Comparison of ENCODE assay signal across 9 cellular contexts in genomic region chr2:42192642-42193566, GRCh38. TPM values are rescaled to one million over a fixed set of nuclear protein-coding genes. Genes with fewer than 3 reads are reported as not detected.
DNase-seq lines count a peak whose midpoint lies in the region; ATAC-seq and TF ChIP-seq lines count a peak whose summit lies in the region.
"Had no signal": no experiment of that assay in that cellular context is flagged by ENCODE, and none has a peak within 500 bp of the region (broad histone marks: within the 10 kb centered on the region; RNA-seq: fewer than 3 reads in every experiment).

No MANE protein-coding gene starts in this region.

- H3K9me2 ChIP-seq in GM23338 (ENCODE audit: insufficient read depth), result no peaks in the 10 kb centered on the region

- no peak overlapping the region for H3K4me3 Mint-ChIP-seq in activated CD8-positive, alpha-beta memory T cell treated with anti-CD3 and anti-CD28 coated beads, Interleukin-2, amount 10 ng/mL, durations not matched to agents 7 days and 5 days
- peak overlapping the region; percentile 15 for H3K4me3 Mint-ChIP-seq in activated T-helper 1 cell treated with anti-CD3 and anti-CD28 coated beads, Interleukin-12 subunit alpha, Interleukin-12 subunit beta, Interleukin-2, Interleukin-4 antibody, amounts not matched to agents 30 ng/mL and 10 ng/mL and 1 ng/mL, durations not matched to agents 14 hours and 24 hours and 36 hours
- H3K4me3 Mint-ChIP-seq in stimulated activated memory B cell treated with anti-CD40 and anti-IgM and Interleukin-4, amounts not matched to agents 10 μg/mL and 1 μg/mL and 100 μg/mL, for 72 hours, result no peak overlapping the region
- H3K4me3 Mint-ChIP-seq in GM23338, result no peak overlapping the region

- peaks cover 95% of the 10 kb centered on the region for H3K79me2 ChIP-seq in GM23338 (replicated peaks; ENCODE audit: insufficient read depth)

- H3K27ac Mint-ChIP-seq in activated CD8-positive, alpha-beta memory T cell treated with anti-CD3 and anti-CD28 coated beads, Interleukin-2, amount 10 ng/mL, durations not matched to agents 7 days and 5 days, result peak overlapping the region; percentile 44
- H3K27ac Mint-ChIP-seq in activated T-helper 1 cell treated with anti-CD3 and anti-CD28 coated beads, Interleukin-12 subunit alpha, Interleukin-12 subunit beta, Interleukin-2, Interleukin-4 antibody, amounts not matched to agents 30 ng/mL and 10 ng/mL and 1 ng/mL, durations not matched to agents 14 hours and 24 hours and 36 hours, result peak overlapping the region; percentile 31
- H3K27ac Mint-ChIP-seq in stimulated activated memory B cell treated with anti-CD40 and anti-IgM and Interleukin-4, amounts not matched to agents 10 μg/mL and 1 μg/mL and 100 μg/mL, for 72 hours, result peak overlapping the region; percentile 49
- no peak overlapping the region for H3K27ac Mint-ChIP-seq in GM23338

- H3K27me3 ChIP-seq in GM23338 (ENCODE audit: insufficient read depth), result no peaks in the 10 kb centered on the region

- DNase-seq in activated CD8-positive, alpha-beta memory T cell treated with anti-CD3 and anti-CD28 coated beads, Interleukin-2, amount 10 ng/mL, durations not matched to agents 7 days and 5 days, result no peak
- no peak for DNase-seq in activated CD8-positive, alpha-beta memory T cell treated with anti-CD3 and anti-CD28 coated beads for 24 hours
- DNase-seq in activated T-helper 1 cell treated with anti-CD3 and anti-CD28 coated beads, Interleukin-12 subunit alpha, Interleukin-12 subunit beta, Interleukin-2, Interleukin-4 antibody, amounts not matched to agents 30 ng/mL and 10 ng/mL and 1 ng/mL, durations not matched to agents 14 hours and 24 hours and 36 hours (ENCODE audit: low spot score), result no peak
- DNase-seq in GM23338 (ENCODE audit: low spot score) (no peak), NCI-H1048 (lab: John Stamatoyannopoulos, UW) (no peak)
- DNase-seq in stimulated activated CD8-positive, alpha-beta memory T cell treated with anti-CD3 and anti-CD28 coated beads, Interleukin-4, amount 100 ng/mL, for 48 hours, result no peak
- DNase-seq: activated CD4-positive, alpha-beta T cell treated with anti-CD3 and anti-CD28 coated beads for 1 hour had no signal

- H3K4me1 ChIP-seq in GM23338 (ENCODE audit: insufficient read depth), result peaks cover 13% of the 10 kb centered on the region; the same call in 1 of the 2 replicates

- no peak overlapping the region for H3K4me3 ChIP-seq in GM23338

- CTCF ChIA-PET in activated CD8-positive, alpha-beta memory T cell treated with anti-CD3 and anti-CD28 coated beads, Interleukin-2, amount 10 ng/mL, durations not matched to agents 7 days and 5 days (lab: Charles Lee), result interaction anchor here (0.6 kb wide), 1 partner anchor 97 kb away, joined by 5 read pairs; no protein-coding TSS in a partner anchor

- H4K20me1 ChIP-seq in GM23338 (replicated peaks; ENCODE audit: insufficient read depth), result peaks cover 17% of the 10 kb centered on the region

- H3K4me1 Mint-ChIP-seq in activated CD8-positive, alpha-beta memory T cell treated with anti-CD3 and anti-CD28 coated beads, Interleukin-2, amount 10 ng/mL, durations not matched to agents 7 days and 5 days, result peaks cover 40% of the 10 kb centered on the region
- peaks cover 62% of the 10 kb centered on the region for H3K4me1 Mint-ChIP-seq in activated T-helper 1 cell treated with anti-CD3 and anti-CD28 coated beads, Interleukin-12 subunit alpha, Interleukin-12 subunit beta, Interleukin-2, Interleukin-4 antibody, amounts not matched to agents 30 ng/mL and 10 ng/mL and 1 ng/mL, durations not matched to agents 14 hours and 24 hours and 36 hours (ENCODE audit: low read depth)
- H3K4me1 Mint-ChIP-seq in stimulated activated memory B cell treated with anti-CD40 and anti-IgM and Interleukin-4, amounts not matched to agents 10 μg/mL and 1 μg/mL and 100 μg/mL, for 72 hours, result peaks cover 62% of the 10 kb centered on the region
- H3K4me1 Mint-ChIP-seq in GM23338, result peaks cover 21% of the 10 kb centered on the region

- H3K9me3 Mint-ChIP-seq in activated CD8-positive, alpha-beta memory T cell treated with anti-CD3 and anti-CD28 coated beads, Interleukin-2, amount 10 ng/mL, durations not matched to agents 7 days and 5 days (ENCODE audit: low read depth), result no peaks in the 10 kb centered on the region
- H3K9me3 Mint-ChIP-seq in activated T-helper 1 cell treated with anti-CD3 and anti-CD28 coated beads, Interleukin-12 subunit alpha, Interleukin-12 subunit beta, Interleukin-2, Interleukin-4 antibody, amounts not matched to agents 30 ng/mL and 10 ng/mL and 1 ng/mL, durations not matched to agents 14 hours and 24 hours and 36 hours, result no peaks in the 10 kb centered on the region
- no peaks in the 10 kb centered on the region for H3K9me3 Mint-ChIP-seq in stimulated activated memory B cell treated with anti-CD40 and anti-IgM and Interleukin-4, amounts not matched to agents 10 μg/mL and 1 μg/mL and 100 μg/mL, for 72 hours
- no peaks in the 10 kb centered on the region for H3K9me3 Mint-ChIP-seq in GM23338

- intact Hi-C loops in activated T-helper 1 cell treated with anti-CD3 and anti-CD28 coated beads, Interleukin-12 subunit alpha, Interleukin-12 subunit beta, Interleukin-2, Interleukin-4 antibody, amounts not matched to agents 30 ng/mL and 10 ng/mL and 1 ng/mL, durations not matched to agents 14 hours and 24 hours and 36 hours (cut with micrococcal nuclease), result loop anchor here (1.0 to 10.0 kb wide), 3 partner anchors 22 to 348 kb away; no protein-coding TSS in a partner anchor

- ATAC-seq in activated CD8-positive, alpha-beta memory T cell treated with anti-CD3 and anti-CD28 coated beads, Interleukin-2, amount 10 ng/mL, durations not matched to agents 7 days and 5 days, result peak; percentile 58
- peak; percentile 69 for ATAC-seq in HG02884 (IDR thresholded peaks at IDR 0.05; ENCODE audit: unreplicated experiment)
- ATAC-seq in stimulated activated memory B cell treated with anti-CD40 and anti-IgM and Interleukin-4, amounts not matched to agents 10 μg/mL and 1 μg/mL and 100 μg/mL, for 72 hours, result peak; percentile 59
- ATAC-seq in GM23338, result no peak

- H3K36me3 Mint-ChIP-seq in activated CD8-positive, alpha-beta memory T cell treated with anti-CD3 and anti-CD28 coated beads, Interleukin-2, amount 10 ng/mL, durations not matched to agents 7 days and 5 days, result peaks cover 9% of the 10 kb centered on the region
- H3K36me3 Mint-ChIP-seq in activated T-helper 1 cell treated with anti-CD3 and anti-CD28 coated beads, Interleukin-12 subunit alpha, Interleukin-12 subunit beta, Interleukin-2, Interleukin-4 antibody, amounts not matched to agents 30 ng/mL and 10 ng/mL and 1 ng/mL, durations not matched to agents 14 hours and 24 hours and 36 hours (ENCODE audit: low read depth), result peaks cover 8% of the 10 kb centered on the region
- peaks cover 9% of the 10 kb centered on the region for H3K36me3 Mint-ChIP-seq in stimulated activated memory B cell treated with anti-CD40 and anti-IgM and Interleukin-4, amounts not matched to agents 10 μg/mL and 1 μg/mL and 100 μg/mL, for 72 hours
- no peaks in the 10 kb centered on the region for H3K36me3 Mint-ChIP-seq in GM23338 (ENCODE audit: low read depth)

- no peaks in the 10 kb centered on the region for H3F3A ChIP-seq in GM23338 (replicated peaks; ENCODE audit: low read depth)

- no peaks in the 10 kb centered on the region for H3K27me3 Mint-ChIP-seq in activated CD8-positive, alpha-beta memory T cell treated with anti-CD3 and anti-CD28 coated beads, Interleukin-2, amount 10 ng/mL, durations not matched to agents 7 days and 5 days
- H3K27me3 Mint-ChIP-seq in activated T-helper 1 cell treated with anti-CD3 and anti-CD28 coated beads, Interleukin-12 subunit alpha, Interleukin-12 subunit beta, Interleukin-2, Interleukin-4 antibody, amounts not matched to agents 30 ng/mL and 10 ng/mL and 1 ng/mL, durations not matched to agents 14 hours and 24 hours and 36 hours (ENCODE audit: insufficient read depth), result no peaks in the 10 kb centered on the region
- H3K27me3 Mint-ChIP-seq in stimulated activated memory B cell treated with anti-CD40 and anti-IgM and Interleukin-4, amounts not matched to agents 10 μg/mL and 1 μg/mL and 100 μg/mL, for 72 hours, result no peaks in the 10 kb centered on the region
- no peaks in the 10 kb centered on the region for H3K27me3 Mint-ChIP-seq in GM23338 (ENCODE audit: insufficient read depth, low read depth, poor library complexity)

- no peaks in the 10 kb centered on the region for H3K36me3 ChIP-seq in GM23338 (ENCODE audit: insufficient read depth)

- no peak for TF ChIP-seq CTCF in GM23338 (conservative IDR thresholded peaks at IDR 0.05; ENCODE audit: low read depth in 2 of 2)

- no peak overlapping the region for H3K27ac ChIP-seq in GM23338 (ENCODE audit: low read depth)

- no peak overlapping the region for H3K4me2 ChIP-seq in GM23338

- no peak overlapping the region for H2AFZ ChIP-seq in GM23338

TF ChIP-seq in GM23338, 12 proteins besides CTCF, POLR2A, EP300 and RAD21 (continues in another document):
- no peak for TF ChIP-seq ZNF331 (CRISPR knock-in tag; IDR thresholded peaks at IDR 0.05; ENCODE audit: low read depth)

RNA-seq across cellular contexts. Expression of gene EML4, which starts 23.8 kb away (rescaled TPM):
- total RNA-seq in activated CD8-positive, alpha-beta memory T cell treated with anti-CD3 and anti-CD28 coated beads, Interleukin-2, amount 10 ng/mL, durations not matched to agents 7 days and 5 days, result 100 to 1,000 TPM in 1 of 2 experiments, 10 to 100 TPM in 1; 73.4 to 110 TPM
- 56.7 and 58.9 TPM in 2 replicates for total RNA-seq in activated T-helper 1 cell treated with anti-CD3 and anti-CD28 coated beads, Interleukin-12 subunit alpha, Interleukin-12 subunit beta, Interleukin-2, Interleukin-4 antibody, amounts not matched to agents 30 ng/mL and 10 ng/mL and 1 ng/mL, durations not matched to agents 14 hours and 24 hours and 36 hours
- 100 and 115 TPM in 2 replicates for total RNA-seq in GM23338 (2014; rRNA removed; shearing (Covaris generic))
- 55.4 and 65.3 TPM in 2 replicates for polyA plus RNA-seq in GM23338 (2016; fragmentation: Nextera tagmentation; extraction: Ambion mirVana)
